ENCODE assay signal across 8 cellular contexts in the genomic region with DNA sequence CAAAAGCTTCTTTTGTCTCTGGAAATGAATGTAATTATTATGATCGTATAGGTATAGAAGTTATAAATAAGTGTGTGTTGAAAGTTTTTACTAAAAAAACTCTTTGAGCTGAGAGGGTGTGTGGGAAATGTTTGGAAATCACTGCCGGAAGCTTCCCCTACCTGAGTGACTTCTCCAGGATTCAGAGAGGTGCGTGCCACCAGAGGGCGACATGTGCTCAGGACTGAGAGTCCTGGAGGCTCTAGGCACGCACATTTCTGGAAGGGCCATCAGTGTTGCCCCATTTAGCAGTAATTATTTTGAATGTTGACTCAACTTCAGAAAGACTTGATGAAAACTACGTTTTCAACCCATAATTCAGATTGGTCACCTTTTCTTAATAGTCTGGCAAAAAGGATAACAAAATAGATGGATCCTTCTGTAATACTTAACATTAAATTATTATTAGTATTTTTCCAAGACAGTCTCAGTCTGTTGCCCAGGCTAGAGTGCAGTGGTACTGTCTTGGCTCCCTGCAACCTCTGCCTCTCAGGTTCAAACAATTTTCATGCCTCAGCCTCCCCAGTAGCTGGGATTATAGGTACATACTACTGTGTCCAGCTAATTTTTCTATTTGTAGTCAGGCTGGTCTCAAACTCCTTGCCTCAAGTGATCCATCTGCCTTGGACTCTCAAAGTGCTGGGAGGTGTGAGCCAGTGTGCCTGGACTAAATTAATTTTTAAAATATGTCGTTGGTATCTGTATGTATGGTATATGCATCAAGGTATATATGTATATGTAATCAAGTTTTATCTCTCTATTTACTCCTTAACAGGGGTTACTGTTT. TPM values are rescaled to one million over a fixed set of nuclear protein-coding genes. Genes with fewer than 3 reads are reported as not detected.
A peak's percentile ranks its signal among the peaks of the same experiment; 100 is the strongest.
DNase-seq lines count a peak whose midpoint lies in the region; ATAC-seq and TF ChIP-seq lines count a peak whose summit lies in the region.

No MANE protein-coding gene starts in this region.

- no peak overlapping the region for H3K27ac ChIP-seq in AG04450 (ENCODE audit: low read depth, low read length)
- H3K27ac ChIP-seq in mesenchymal stem cell (ENCODE audit: low read length, poor library complexity, severe bottlenecking), result no peak overlapping the region

- no peak overlapping the region for H2BK15ac ChIP-seq in mesenchymal stem cell (ENCODE audit: low read depth, poor library complexity, severe bottlenecking)

- DNase-seq in AG04450 (ENCODE audit: low read depth, low spot score) (peak; percentile 18), NCI-H510A treated with DMSO at 0.1 percent for 48 hours (lab: John Stamatoyannopoulos, UW) (peak; percentile 59), dermis microvascular lymphatic vessel endothelial cell (ENCODE audit: low read depth in 2 of 2) (peak; percentile 7 to 48), mesenchymal stem cell (peak; percentile 73)
- peak; percentile 84 for DNase-seq in activated CD4-positive, alpha-beta T cell treated with anti-CD3 and anti-CD28 coated beads, Interleukin-2, amount 50 U/mL, for 1 hour
- peak; percentile 74 for DNase-seq in stimulated activated CD8-positive, alpha-beta memory T cell treated with anti-CD3 and anti-CD28 coated beads, Interleukin-4, amount 100 ng/mL, for 24 hours (ENCODE audit: low read depth)

- H3K27me3 ChIP-seq in AG04450 (ENCODE audit: control insufficient read depth, insufficient read depth, low read length) (no peaks in the 10 kb centered on the region), mesenchymal stem cell (ENCODE audit: control insufficient read depth in 1 of 2, insufficient read depth in 1 of 2, low read length in 2 of 2) (no peaks in the 10 kb centered on the region)

- WGBS in mesenchymal stem cell, result 10% methylated on average over 5 of the region's 7 CpGs

- no peak overlapping the region for H2AK5ac ChIP-seq in mesenchymal stem cell (ENCODE audit: low read length, severe bottlenecking)

- CTCF ChIA-PET in AG04450 (lab: Charles Lee), result interaction anchor here (0.5 to 4.3 kb wide), 39 partner anchors 8 to 750 kb away, joined by 3 to 75 read pairs (median 5); a partner anchor contains a TSS

- TF ChIP-seq CTCF in AG04450 (IDR thresholded peaks at IDR 0.05; ENCODE audit: low read depth, low read length), result peak; percentile 86

- no peak overlapping the region for H3K14ac ChIP-seq in mesenchymal stem cell (ENCODE audit: low read length in 2 of 2)

- H3K4me1 ChIP-seq in mesenchymal stem cell (ENCODE audit: control insufficient read depth, insufficient read depth, low read depth, low read length), result no peaks in the 10 kb centered on the region

- H2BK5ac ChIP-seq in mesenchymal stem cell (ENCODE audit: low read depth, low read length, poor library complexity, severe bottlenecking), result no peak overlapping the region

- H3K18ac ChIP-seq in mesenchymal stem cell (ENCODE audit: low read depth in 1 of 2, low read length in 2 of 2), result no peak overlapping the region

- ATAC-seq in GM18519 (IDR thresholded peaks at IDR 0.05; ENCODE audit: low FRiP score, unreplicated experiment), result peak; percentile 48
- ATAC-seq in HG03175 (IDR thresholded peaks at IDR 0.05; ENCODE audit: unreplicated experiment), result peak; percentile 44

- no peaks in the 10 kb centered on the region for H3K36me3 ChIP-seq in mesenchymal stem cell (ENCODE audit: control insufficient read depth in 1 of 2, insufficient read depth in 2 of 2, low read depth in 1 of 2, low read length in 2 of 2)

- POLR2A ChIA-PET in AG04450 (lab: Yijun Ruan, JAX), result no interaction called here

- no peak overlapping the region for H3K9ac ChIP-seq in mesenchymal stem cell (ENCODE audit: low read length)

- no peak overlapping the region for H3K4me2 ChIP-seq in mesenchymal stem cell (ENCODE audit: low read length, poor library complexity, severe bottlenecking)

- H2BK12ac ChIP-seq in mesenchymal stem cell (ENCODE audit: low read length in 2 of 2), result no peak overlapping the region

- H3K4ac ChIP-seq in mesenchymal stem cell (ENCODE audit: low read depth in 1 of 2, low read length in 2 of 2), result peak overlapping the region in 1 of 2 experiments; percentile 40

- H4K91ac ChIP-seq in mesenchymal stem cell (ENCODE audit: low read length), result no peak overlapping the region

- no peaks in the 10 kb centered on the region for H3K9me3 ChIP-seq in AG04450 (ENCODE audit: control insufficient read depth, insufficient read depth, low read length)
- H3K9me3 ChIP-seq in mesenchymal stem cell (ENCODE audit: control insufficient read depth, low read length), result no peaks in the 10 kb centered on the region

- H2AFZ ChIP-seq in mesenchymal stem cell (ENCODE audit: low read depth, low read length), result no peak overlapping the region

- no peak overlapping the region for H2BK120ac ChIP-seq in mesenchymal stem cell (ENCODE audit: low read depth, low read length)

- no peak overlapping the region for H4K8ac ChIP-seq in mesenchymal stem cell (ENCODE audit: low read length)

- H3K79me1 ChIP-seq in mesenchymal stem cell (replicated peaks; ENCODE audit: low read length, poor library complexity, severe bottlenecking), result no peaks in the 10 kb centered on the region

- no peak overlapping the region for H3K23ac ChIP-seq in mesenchymal stem cell (ENCODE audit: low read length in 2 of 2)

- H3K4me3 ChIP-seq in AG04450 (ENCODE audit: low read depth, low read length) (no peak overlapping the region), mesenchymal stem cell (ENCODE audit: insufficient read depth in 1 of 2, low read depth in 1 of 2, low read length in 2 of 2) (no peak overlapping the region)

RNA-seq across cellular contexts. Expression of a gene that starts 34.5 kb away (rescaled TPM):
- not detected in 2 replicates for polyA plus RNA-seq in AG04450 (2011; rRNA removed)
- not detected in 2 replicates for polyA minus RNA-seq in AG04450 (2011; rRNA and poly(A)+ RNA removed)
- not detected in 2 replicates for total RNA-seq in dermis microvascular lymphatic vessel endothelial cell
- not detected for polyA plus RNA-seq in mesenchymal stem cell (2013, experiment 1 of 2)
- 0.04 TPM for polyA plus RNA-seq in mesenchymal stem cell (2013, experiment 2 of 2)

Comparison
In these comparisons a context has a peak if more than half of its experiments do, and no peak if none do; other contexts are left out.
1. DNase-seq: peak in every context shown above with its lines; median percentile 84 in activated CD4-positive, alpha-beta T cell treated with anti-CD3 and anti-CD28 coated beads, Interleukin-2, amount 50 U/mL, for 1 hour; 74 in stimulated activated CD8-positive, alpha-beta memory T cell treated with anti-CD3 and anti-CD28 coated beads, Interleukin-4, amount 100 ng/mL, for 24 hours; 73 in mesenchymal stem cell; 59 in NCI-H510A treated with DMSO at 0.1 percent for 48 hours; 28 in dermis microvascular lymphatic vessel endothelial cell; 18 in AG04450.